22 cellular contexts compared by ENCODE assay signal in the genomic region with DNA sequence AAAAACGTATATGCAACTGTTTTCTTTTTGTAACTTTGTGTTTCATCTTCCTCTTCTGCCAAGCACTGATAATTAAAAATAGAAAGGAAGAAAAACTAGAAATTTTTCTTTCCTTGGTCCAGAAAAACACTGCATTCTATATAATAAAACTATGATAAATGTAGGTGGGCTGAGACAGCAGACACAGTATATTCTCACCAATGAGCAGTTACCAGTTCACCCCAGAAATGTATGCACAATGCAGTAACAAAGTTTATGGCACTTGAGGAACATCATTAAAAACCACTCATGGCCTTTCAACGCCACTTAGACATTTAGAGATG.
DNase-seq lines count a peak whose midpoint lies in the region; ATAC-seq and TF ChIP-seq lines count a peak whose summit lies in the region.
"Had no signal": no experiment of that assay in that cellular context is flagged by ENCODE, and none has a peak within 500 bp of the region (broad histone marks: within the 10 kb centered on the region; RNA-seq: fewer than 3 reads in every experiment).

No MANE protein-coding gene starts in this region.

- POLR2A ChIA-PET in PC-9 (lab: Charles Lee; ENCODE audit: unreplicated experiment) = no interaction called here

- peaks cover 9% of the 10 kb centered on the region for H3F3A ChIP-seq in PC-9 (ENCODE audit: insufficient read depth, low read depth)

- H3K4me3 Mint-ChIP-seq in Calu3 (ENCODE audit: low read depth, unreplicated experiment) (no peak overlapping the region), nephron (peak overlapping the region in 1 of 3 experiments; percentile 41)
- H3K4me3 Mint-ChIP-seq: activated naive CD4-positive, alpha-beta T cell treated with anti-CD3 and anti-CD28 coated beads, Interleukin-2, amount 10 ng/mL, durations not matched to agents 7 days and 5 days; activated T-cell treated with anti-CD3 and anti-CD28 coated beads, Interleukin-2, amount 50 U/mL, for 4 hours; CD4-positive, CD25-positive, alpha-beta regulatory T cell; stimulated activated memory B cell treated with anti-CD40 and anti-IgM and Interleukin-4, amounts not matched to agents 10 μg/mL and 1 μg/mL and 100 μg/mL, for 72 hours had no signal

- intact Hi-C loops in Calu3 (cut with micrococcal nuclease; ENCODE audit: unreplicated experiment) (loop anchor here (1.0 kb wide), 1 partner anchor 17 kb away; no protein-coding TSS in a partner anchor), PC-9 (cut with micrococcal nuclease; ENCODE audit: unreplicated experiment) (loop anchor here (5.0 kb wide), 1 partner anchor 33 kb away; no protein-coding TSS in a partner anchor)

- H3K4me3 ChIP-seq in PC-9 (no peak overlapping the region), MG63 (no peak overlapping the region), H7 (ENCODE audit: insufficient read depth, low read depth, low read length) (no peak overlapping the region)
- H3K4me3 ChIP-seq: lung, sigmoid colon had no signal

- H3K4me1 ChIP-seq in PC-9 (replicated peaks; ENCODE audit: insufficient read depth) = peaks cover 16% of the 10 kb centered on the region

- H3K27ac ChIP-seq in PC-9 (peak overlapping the region; percentile 71), epithelial cell of prostate (peak overlapping the region; percentile 41)

- H3K27ac Mint-ChIP-seq in Calu3 (ENCODE audit: unreplicated experiment) (peak overlapping the region; percentile 77), nephron (peak overlapping the region; percentile 69 to 95 (median 77))
- H3K27ac Mint-ChIP-seq: activated naive CD4-positive, alpha-beta T cell treated with anti-CD3 and anti-CD28 coated beads, Interleukin-2, amount 10 ng/mL, durations not matched to agents 7 days and 5 days; CD4-positive, CD25-positive, alpha-beta regulatory T cell; stimulated activated memory B cell treated with anti-CD40 and anti-IgM and Interleukin-4, amounts not matched to agents 10 μg/mL and 1 μg/mL and 100 μg/mL, for 72 hours had no signal

- H3K27me3 Mint-ChIP-seq in Calu3 (ENCODE audit: unreplicated experiment) (no peaks in the 10 kb centered on the region), nephron (ENCODE audit: low read depth) (no peaks in the 10 kb centered on the region)
- H3K27me3 Mint-ChIP-seq: activated naive CD4-positive, alpha-beta T cell treated with anti-CD3 and anti-CD28 coated beads, Interleukin-2, amount 10 ng/mL, durations not matched to agents 7 days and 5 days; CD4-positive, CD25-positive, alpha-beta regulatory T cell; stimulated activated memory B cell treated with anti-CD40 and anti-IgM and Interleukin-4, amounts not matched to agents 10 μg/mL and 1 μg/mL and 100 μg/mL, for 72 hours had no signal

- no TSS peak for BruUV-seq in Calu3 (replicated peaks; lab: Mats Ljungman, UMichigan)
- no TSS peak for BruUV-seq in PC-9 (replicated peaks; lab: Mats Ljungman, UMichigan)

- H3K36me3 Mint-ChIP-seq in Calu3 (ENCODE audit: insufficient read depth, unreplicated experiment) = peaks cover 26% of the 10 kb centered on the region
- peaks cover 51% of the 10 kb centered on the region for H3K36me3 Mint-ChIP-seq in nephron (ENCODE audit: low read depth)
- H3K36me3 Mint-ChIP-seq: activated naive CD4-positive, alpha-beta T cell treated with anti-CD3 and anti-CD28 coated beads, Interleukin-2, amount 10 ng/mL, durations not matched to agents 7 days and 5 days; CD4-positive, CD25-positive, alpha-beta regulatory T cell; stimulated activated memory B cell treated with anti-CD40 and anti-IgM and Interleukin-4, amounts not matched to agents 10 μg/mL and 1 μg/mL and 100 μg/mL, for 72 hours had no signal

- H3K27me3 ChIP-seq in PC-9 (ENCODE audit: insufficient read depth, low read depth) = no peaks in the 10 kb centered on the region
- H3K27me3 ChIP-seq in MG63 = no peaks in the 10 kb centered on the region
- no peaks in the 10 kb centered on the region for H3K27me3 ChIP-seq in H7 (ENCODE audit: control insufficient read depth, insufficient read depth, low read length)
- H3K27me3 ChIP-seq: sigmoid colon had no signal

- no peak for ATAC-seq in GM21515 (IDR thresholded peaks at IDR 0.05; ENCODE audit: unreplicated experiment)
- ATAC-seq: activated T-cell treated with anti-CD3 and anti-CD28 coated beads, Interleukin-2, amount 50 U/mL, for 4 hours; stimulated activated memory B cell treated with anti-CD40 and anti-IgM and Interleukin-4, amounts not matched to agents 10 μg/mL and 1 μg/mL and 100 μg/mL, for 72 hours had no signal

- H3K9me3 ChIP-seq in PC-9 (ENCODE audit: insufficient read depth, low read depth) = no peaks in the 10 kb centered on the region
- H3K9me3 ChIP-seq in MG63 = no peaks in the 10 kb centered on the region
- H3K9me3 ChIP-seq: sigmoid colon had no signal

- DNase-seq in Calu3 (no peak), PC-9 (no peak), epithelial cell of prostate (ENCODE audit: low read depth, low spot score) (no peak), MG63 (no peak), H7 (no peak), epidermal melanocyte (ENCODE audit: insufficient read length, low spot score) (no peak)
- DNase-seq: activated CD4-positive, CD25-positive, alpha-beta regulatory T cell treated with anti-CD3 and anti-CD28 coated beads, Interleukin-2, amount 50 U/mL, for 72 hours; activated naive CD4-positive, alpha-beta T cell treated with anti-CD3 and anti-CD28 coated beads, Interleukin-2, amount 10 ng/mL, durations not matched to agents 7 days and 5 days; activated T-cell treated with anti-CD3 and anti-CD28 coated beads, Interleukin-2, amount 50 U/mL, for 4 hours; aorta; CD4-positive, CD25-positive, alpha-beta regulatory T cell; DMS79 treated with DMSO at 0.1 percent for 48 hours; effector memory CD4-positive, alpha-beta T cell; Kasumi-1; NCI-H1092 treated with DMSO at 0.1 percent for 48 hours; NCI-H2081; RPMI8226; sigmoid colon had no signal

- H3K4me2 ChIP-seq in PC-9 = peak overlapping the region; percentile 57

- H3K4me1 Mint-ChIP-seq in Calu3 (ENCODE audit: low read depth, unreplicated experiment) (peaks cover 48% of the 10 kb centered on the region), nephron (peaks cover 28% of the 10 kb centered on the region)
- H3K4me1 Mint-ChIP-seq: activated naive CD4-positive, alpha-beta T cell treated with anti-CD3 and anti-CD28 coated beads, Interleukin-2, amount 10 ng/mL, durations not matched to agents 7 days and 5 days; CD4-positive, CD25-positive, alpha-beta regulatory T cell; stimulated activated memory B cell treated with anti-CD40 and anti-IgM and Interleukin-4, amounts not matched to agents 10 μg/mL and 1 μg/mL and 100 μg/mL, for 72 hours had no signal

- H2AFZ ChIP-seq in PC-9 = peak overlapping the region; percentile 48; the same call in 1 of the 2 replicates

- H3K36me3 ChIP-seq in PC-9 (ENCODE audit: low read depth) = no peaks in the 10 kb centered on the region
- H3K36me3 ChIP-seq in MG63 = no peaks in the 10 kb centered on the region
- no peaks in the 10 kb centered on the region for H3K36me3 ChIP-seq in H7 (replicated peaks; ENCODE audit: control insufficient read depth, insufficient read depth, low read length)

- CTCF ChIA-PET in Calu3 (lab: Charles Lee) (interaction anchor here (0.7 to 0.8 kb wide), 2 partner anchors 12 to 13 kb away, joined by 3 to 8 read pairs; no protein-coding TSS in a partner anchor), PC-9 (lab: Charles Lee) (no interaction called here)

- H3K79me2 ChIP-seq in PC-9 (ENCODE audit: low read depth) = no peaks in the 10 kb centered on the region

- H3K9me2 ChIP-seq in PC-9 (ENCODE audit: insufficient read depth) = no peaks in the 10 kb centered on the region

- TF ChIP-seq CTCF in Calu3 (IDR thresholded peaks at IDR 0.05; ENCODE audit: unreplicated experiment) (no peak), PC-9 (conservative IDR thresholded peaks at IDR 0.05) (no peak), nephron (IDR thresholded peaks at IDR 0.05; ENCODE audit: unreplicated experiment in 3 of 3) (no peak)

- H4K20me1 ChIP-seq in PC-9 (ENCODE audit: insufficient read depth) = no peaks in the 10 kb centered on the region

- H3K9me3 Mint-ChIP-seq in Calu3 (ENCODE audit: low read depth, unreplicated experiment) (no peaks in the 10 kb centered on the region), nephron (no peaks in the 10 kb centered on the region)
- H3K9me3 Mint-ChIP-seq: activated T-cell treated with anti-CD3 and anti-CD28 coated beads, Interleukin-2, amount 50 U/mL, for 4 hours had no signal
